12 cellular contexts compared by ENCODE assay signal in the genomic region with DNA sequence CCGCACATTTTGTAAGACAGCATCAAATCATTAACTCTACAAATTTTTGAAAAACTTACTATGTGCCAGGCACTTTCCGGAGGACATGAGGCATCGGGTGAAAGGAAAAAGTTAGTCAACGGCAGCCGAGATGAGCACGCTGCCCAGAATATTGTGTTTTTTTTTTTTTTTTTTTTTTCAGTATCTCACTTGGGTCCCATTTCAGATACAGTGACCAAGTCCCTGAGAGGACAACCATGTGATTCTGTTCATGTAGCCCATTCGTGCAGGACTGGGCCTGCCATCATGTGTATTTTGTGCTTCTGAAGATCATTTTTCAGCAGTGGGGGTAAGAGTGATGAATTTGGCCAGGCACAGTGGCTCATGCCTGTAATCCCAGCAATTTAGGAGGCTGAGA. TPM values are rescaled to one million over a fixed set of nuclear protein-coding genes. Genes with fewer than 3 reads are reported as not detected.
A peak's percentile ranks its signal among the peaks of the same experiment; 100 is the strongest.
DNase-seq lines count a peak whose midpoint lies in the region; ATAC-seq, FAIRE-seq and TF ChIP-seq lines count a peak whose summit lies in the region.
"Had no signal": no experiment of that assay in that cellular context is flagged by ENCODE, and none has a peak within 500 bp of the region (broad histone marks: within the 10 kb centered on the region; RNA-seq: fewer than 3 reads in every experiment).

No MANE protein-coding gene starts in this region.

- H3K36me3 Mint-ChIP-seq in activated naive CD4-positive, alpha-beta T cell treated with anti-CD3 and anti-CD28 coated beads for 36 hours (ENCODE audit: low read depth): peaks cover 32% of the 10 kb centered on the region
- H3K36me3 Mint-ChIP-seq: brain had no signal

- no peak for TF ChIP-seq EP300 in HepG2 (IDR thresholded peaks at IDR 0.05; ENCODE audit: low read depth in 2 of 2, low read length in 2 of 2)
- TF ChIP-seq EP300 in HepG2 (CRISPR knock-in tag; IDR thresholded peaks at IDR 0.05; ENCODE audit: borderline replicate concordance): no peak

- no peaks in the 10 kb centered on the region for H3K27me3 Mint-ChIP-seq in activated naive CD4-positive, alpha-beta T cell treated with anti-CD3 and anti-CD28 coated beads for 36 hours (ENCODE audit: low read depth)
- H3K27me3 Mint-ChIP-seq: brain had no signal

- no peaks in the 10 kb centered on the region for H3K9me3 ChIP-seq in HepG2 (ENCODE audit: low read length)
- H3K9me3 ChIP-seq in right lobe of liver: no peaks in the 10 kb centered on the region
- H3K9me3 ChIP-seq in upper lobe of right lung: no peaks in the 10 kb centered on the region

- H3K4me3 ChIP-seq in HepG2 (replicated peaks in 1 of 3; ENCODE audit: insufficient read depth in 1 of 3, low read depth in 2 of 3, low read length in 3 of 3): no peak overlapping the region
- H3K4me3 ChIP-seq in right lobe of liver: no peak overlapping the region
- peak overlapping the region; percentile 36 for H3K4me3 ChIP-seq in upper lobe of right lung
- H3K4me3 ChIP-seq in dorsolateral prefrontal cortex: no peak overlapping the region

- no peak overlapping the region for H2AFZ ChIP-seq in HepG2 (ENCODE audit: low read length)

- no peaks in the 10 kb centered on the region for H3K79me2 ChIP-seq in HepG2 (ENCODE audit: insufficient read depth, low read length)

- no peak for TF ChIP-seq RAD21 in HepG2 (CRISPR knock-in tag; IDR thresholded peaks at IDR 0.05)

- H3K27ac ChIP-seq in HepG2 (ENCODE audit: extremely low read length, insufficient read depth, low read length) (peak overlapping the region; percentile 79), right lobe of liver (no peak overlapping the region), upper lobe of right lung (no peak overlapping the region), dorsolateral prefrontal cortex (no peak overlapping the region)

- WGBS in HepG2 (ENCODE audit: low lambda C conversion rate): 91% methylated on average over 7 of the region's 7 CpGs
- WGBS in right lobe of liver (ENCODE audit: insufficient coverage, low coverage, low lambda C conversion rate, missing lambda C conversion rate): 74% methylated on average over 3 of the region's 7 CpGs

- FAIRE-seq in HepG2 (lab: Jason Lieb, UNC): no peak

- no peak overlapping the region for H3K9ac ChIP-seq in HepG2 (ENCODE audit: insufficient read depth, low read depth, low read length)

- no peak for TF ChIP-seq POLR2A in HepG2 (IDR thresholded peaks at IDR 0.05; ENCODE audit: insufficient read depth in 1 of 2, low read depth in 2 of 2, low read length in 2 of 2)
- no peak for TF ChIP-seq POLR2A in right lobe of liver (IDR thresholded peaks at IDR 0.05)

- H3K36me3 ChIP-seq in HepG2 (replicated peaks in 1 of 2; ENCODE audit: control insufficient read depth in 1 of 2, insufficient read depth in 2 of 2, low read length in 2 of 2) (no peaks in the 10 kb centered on the region), right lobe of liver (no peaks in the 10 kb centered on the region), upper lobe of right lung (no peaks in the 10 kb centered on the region)

- TF ChIP-seq CTCF in HepG2 (CRISPR knock-in tag; IDR thresholded peaks at IDR 0.05): no peak
- TF ChIP-seq CTCF in right lobe of liver (IDR thresholded peaks at IDR 0.05): no peak
- TF ChIP-seq CTCF in upper lobe of right lung (IDR thresholded peaks at IDR 0.05): no peak
- no peak for TF ChIP-seq CTCF in dorsolateral prefrontal cortex (IDR thresholded peaks at IDR 0.05 in 54 of 56, conservative IDR thresholded peaks at IDR 0.05 in 2 of 56; ENCODE audit: low read depth in 1 of 56, partially characterized antibody in 56 of 56)

- peaks cover 94% of the 10 kb centered on the region for H3K4me1 ChIP-seq in HepG2 (ENCODE audit: insufficient read depth, low read length)
- no peaks in the 10 kb centered on the region for H3K4me1 ChIP-seq in right lobe of liver
- no peaks in the 10 kb centered on the region for H3K4me1 ChIP-seq in upper lobe of right lung

- H4K20me1 ChIP-seq in HepG2 (ENCODE audit: insufficient read depth, low read length): no peaks in the 10 kb centered on the region

- peak overlapping the region; percentile 97 for H3K4me3 Mint-ChIP-seq in activated naive CD4-positive, alpha-beta T cell treated with anti-CD3 and anti-CD28 coated beads for 36 hours
- H3K4me3 Mint-ChIP-seq: brain had no signal

- no peaks in the 10 kb centered on the region for H3K9me3 Mint-ChIP-seq in activated naive CD4-positive, alpha-beta T cell treated with anti-CD3 and anti-CD28 coated beads for 36 hours
- H3K9me3 Mint-ChIP-seq: brain had no signal

- intact Hi-C loops in HepG2 (cut with micrococcal nuclease; ENCODE audit: unreplicated experiment) (no loop called here), right lobe of liver (cut with DNase I) (no loop called here), upper lobe of right lung (cut with DNase I) (no loop called here), dorsolateral prefrontal cortex (cut with DNase I) (no loop called here)
- intact Hi-C loops in activated naive CD4-positive, alpha-beta T cell treated with anti-CD3 and anti-CD28 coated beads for 36 hours (cut with micrococcal nuclease): loop anchor here (1.0 to 5.0 kb wide), 9 partner anchors 14 to 182 kb away; a partner anchor contains a TSS

- H3K27me3 ChIP-seq in HepG2 (ENCODE audit: control insufficient read depth in 1 of 2, insufficient read depth in 2 of 2, low read length in 2 of 2): no peaks in the 10 kb centered on the region
- no peaks in the 10 kb centered on the region for H3K27me3 ChIP-seq in right lobe of liver
- H3K27me3 ChIP-seq in upper lobe of right lung: no peaks in the 10 kb centered on the region
- no peaks in the 10 kb centered on the region for H3K27me3 ChIP-seq in dorsolateral prefrontal cortex

- in situ Hi-C loops in HepG2 (cut with HindIII; ENCODE audit: extremely low pct_ligation_motif_present, low pct_unique_long_range_greater_than_20kb): no loop called here

- H3K4me1 Mint-ChIP-seq in activated naive CD4-positive, alpha-beta T cell treated with anti-CD3 and anti-CD28 coated beads for 36 hours (ENCODE audit: low read depth): peaks cover 45% of the 10 kb centered on the region

- POLR2A ChIA-PET in HepG2 (lab: Yijun Ruan, JAX): no interaction called here

- no peak overlapping the region for H3K4me2 ChIP-seq in HepG2 (ENCODE audit: low read depth, low read length)

- CTCF ChIA-PET in HepG2 (lab: Yijun Ruan, JAX; ENCODE audit: low intra/inter-chr PET ratio, low total read pairs): no interaction called here
- CTCF ChIA-PET in activated naive CD4-positive, alpha-beta T cell treated with anti-CD3 and anti-CD28 coated beads for 36 hours (lab: Charles Lee): interaction anchor here (0.7 to 2.1 kb wide), 6 partner anchors 12 to 191 kb away, joined by 3 to 8 read pairs (median 4); no protein-coding TSS in a partner anchor

- BruUV-seq in HepG2 (replicated peaks; lab: Mats Ljungman, UMichigan): no TSS peak

- DNase-seq in HepG2 (ENCODE audit: low spot score): no peak
- no peak for DNase-seq in right lobe of liver
- DNase-seq in activated naive CD4-positive, alpha-beta T cell treated with anti-CD3 and anti-CD28 coated beads for 36 hours: peak; percentile 79
- peak; percentile 33 to 43 for DNase-seq in stimulated activated CD4-positive, alpha-beta T cell treated with anti-CD3 and anti-CD28 coated beads, Interleukin-12 subunit alpha, Interleukin-12 subunit beta, amount 100 ng/mL, for 24 hours (ENCODE audit: low read depth in 2 of 2)
- no peak for DNase-seq in upper lobe of right lung
- DNase-seq in dorsolateral prefrontal cortex: no peak
- no peak for DNase-seq in NCI-H1105 treated with DMSO at 0.1 percent for 48 hours (lab: John Stamatoyannopoulos, UW)
- DNase-seq: NCI-H2081 had no signal

- no peak for ATAC-seq in HepG2
- no peak for ATAC-seq in right lobe of liver
- ATAC-seq in upper lobe of right lung: no peak
- no peak for ATAC-seq in HG02763 (IDR thresholded peaks at IDR 0.05; ENCODE audit: unreplicated experiment)
- ATAC-seq: esophagus mucosa had no signal

- peak overlapping the region; percentile 98 for H3K27ac Mint-ChIP-seq in activated naive CD4-positive, alpha-beta T cell treated with anti-CD3 and anti-CD28 coated beads for 36 hours
- H3K27ac Mint-ChIP-seq: brain had no signal

RNA-seq across cellular contexts. Expression of a gene that starts 1.3 kb away (rescaled TPM):
- total RNA-seq in HepG2 (2016; rRNA removed; fragmentation: Illumina TruSeq; extraction: Trizol): 1.6 and 1.8 TPM in 2 replicates
- total RNA-seq in HepG2 (2016; cell fraction: cytosol; rRNA removed; fragmentation: Illumina TruSeq; extraction: Trizol; ENCODE audit: low read depth): 0.20 and 0.71 TPM in 2 replicates
- total RNA-seq in HepG2 (2016; cell fraction: insoluble cytoplasmic fraction; rRNA removed; fragmentation: Illumina TruSeq; extraction: Trizol): 1.7 and 2.2 TPM in 2 replicates
- 1.8 TPM in 2 replicates for total RNA-seq in HepG2 (2016; cell fraction: membrane; rRNA removed; fragmentation: Illumina TruSeq; extraction: Trizol)
- 0.94 and 1.2 TPM in 2 replicates for total RNA-seq in HepG2 (2016; cell fraction: nucleus; rRNA removed; fragmentation: Illumina TruSeq; extraction: Trizol)
- 3.6 and 4.5 TPM in 2 replicates for polyA plus RNA-seq in HepG2 (2011; rRNA removed)
- 4.4 and 4.5 TPM in 2 replicates for polyA plus RNA-seq in HepG2 (2011; cell fraction: cytosol; rRNA removed)
- polyA plus RNA-seq in HepG2 (2011; cell fraction: nucleus; rRNA removed): 2.9 and 3.0 TPM in 2 replicates
- polyA plus RNA-seq in HepG2 (2012): 1.2 and 2.0 TPM in 2 replicates
- 0.62 and 0.83 TPM in 2 replicates for polyA plus RNA-seq in HepG2 (2016; cell fraction: cytosol; fragmentation: Illumina TruSeq; extraction: Trizol; ENCODE audit: low read depth)
- 2.6 TPM in 2 replicates for polyA plus RNA-seq in HepG2 (2016; cell fraction: insoluble cytoplasmic fraction; fragmentation: Illumina TruSeq; extraction: Trizol; ENCODE audit: low read depth)
- 1.6 TPM in 2 replicates for polyA plus RNA-seq in HepG2 (2016; cell fraction: membrane; fragmentation: Illumina TruSeq; extraction: Trizol; ENCODE audit: low read depth)
- 2.1 TPM in 2 replicates for polyA plus RNA-seq in HepG2 (2016; cell fraction: nucleus; fragmentation: Illumina TruSeq; extraction: Trizol; ENCODE audit: insufficient read depth, low read depth)
- polyA minus RNA-seq in HepG2 (2011; rRNA and poly(A)+ RNA removed; ENCODE audit: low replicate concordance): 0.09 and 3.5 TPM in 2 replicates
- polyA minus RNA-seq in HepG2 (2011; cell fraction: cytosol; rRNA and poly(A)+ RNA removed): 1.5 and 1.6 TPM in 2 replicates
- 1.2 and 1.3 TPM in 2 replicates for polyA minus RNA-seq in HepG2 (2011; cell fraction: nucleus; rRNA and poly(A)+ RNA removed)
- total RNA-seq in right lobe of liver: under 1 TPM; 0.18 to 0.50 (median 0.32) TPM
- 10 to 100 TPM; 44.1 TPM for total RNA-seq in activated naive CD4-positive, alpha-beta T cell treated with anti-CD3 and anti-CD28 coated beads for 36 hours
- total RNA-seq in upper lobe of right lung: 1.9 TPM
- 1 to 10 TPM in 10 of 120 experiments, under 1 TPM in 100, not detected in 10; 0.12 to 2.4 (median 0.45) TPM for total RNA-seq in dorsolateral prefrontal cortex
- polyA plus RNA-seq: AG04450 had no signal

RNA-seq across cellular contexts. Expression of a gene that starts 39.1 kb away (rescaled TPM):
- total RNA-seq in HepG2 (2016; rRNA removed; fragmentation: Illumina TruSeq; extraction: Trizol): 292 and 305 TPM in 2 replicates
- total RNA-seq in HepG2 (2016; cell fraction: cytosol; rRNA removed; fragmentation: Illumina TruSeq; extraction: Trizol; ENCODE audit: low read depth): 190 and 258 TPM in 2 replicates
- 267 and 306 TPM in 2 replicates for total RNA-seq in HepG2 (2016; cell fraction: insoluble cytoplasmic fraction; rRNA removed; fragmentation: Illumina TruSeq; extraction: Trizol)
- total RNA-seq in HepG2 (2016; cell fraction: membrane; rRNA removed; fragmentation: Illumina TruSeq; extraction: Trizol): 365 and 437 TPM in 2 replicates
- total RNA-seq in HepG2 (2016; cell fraction: nucleus; rRNA removed; fragmentation: Illumina TruSeq; extraction: Trizol): 223 and 239 TPM in 2 replicates
- polyA plus RNA-seq in HepG2 (2011; rRNA removed): 218 and 261 TPM in 2 replicates
- polyA plus RNA-seq in HepG2 (2011; cell fraction: cytosol; rRNA removed): 176 and 232 TPM in 2 replicates
- 176 and 181 TPM in 2 replicates for polyA plus RNA-seq in HepG2 (2011; cell fraction: nucleus; rRNA removed)
- 118 and 180 TPM in 2 replicates for polyA plus RNA-seq in HepG2 (2012)
- 222 and 320 TPM in 2 replicates for polyA plus RNA-seq in HepG2 (2016; cell fraction: cytosol; fragmentation: Illumina TruSeq; extraction: Trizol; ENCODE audit: low read depth)
- 310 and 340 TPM in 2 replicates for polyA plus RNA-seq in HepG2 (2016; cell fraction: insoluble cytoplasmic fraction; fragmentation: Illumina TruSeq; extraction: Trizol; ENCODE audit: low read depth)
- polyA plus RNA-seq in HepG2 (2016; cell fraction: membrane; fragmentation: Illumina TruSeq; extraction: Trizol; ENCODE audit: low read depth): 323 and 387 TPM in 2 replicates
- polyA plus RNA-seq in HepG2 (2016; cell fraction: nucleus; fragmentation: Illumina TruSeq; extraction: Trizol; ENCODE audit: insufficient read depth, low read depth): 436 and 461 TPM in 2 replicates
- polyA minus RNA-seq in HepG2 (2011; rRNA and poly(A)+ RNA removed; ENCODE audit: low replicate concordance): 97.1 and 193 TPM in 2 replicates
- polyA minus RNA-seq in HepG2 (2011; cell fraction: cytosol; rRNA and poly(A)+ RNA removed): 56.5 and 59.2 TPM in 2 replicates
- polyA minus RNA-seq in HepG2 (2011; cell fraction: nucleus; rRNA and poly(A)+ RNA removed): 46.6 and 50.2 TPM in 2 replicates
- 100 to 1,000 TPM in 5 of 6 experiments, 10 to 100 TPM in 1; 78.1 to 232 (median 125) TPM for total RNA-seq in right lobe of liver
- total RNA-seq in activated naive CD4-positive, alpha-beta T cell treated with anti-CD3 and anti-CD28 coated beads for 36 hours: 10 to 100 TPM; 79.8 to 85.9 TPM
- 91.1 TPM for total RNA-seq in upper lobe of right lung
- total RNA-seq in dorsolateral prefrontal cortex: 10 to 100 TPM; 26.9 to 62.3 (median 46.7) TPM

Comparison
In these comparisons a context has a peak if more than half of its experiments do, and no peak if none do; other contexts are left out.
1. DNase-seq: peak in activated naive CD4-positive, alpha-beta T cell treated with anti-CD3 and anti-CD28 coated beads for 36 hours (single experiment) and stimulated activated CD4-positive, alpha-beta T cell treated with anti-CD3 and anti-CD28 coated beads, Interleukin-12 subunit alpha, Interleukin-12 subunit beta, amount 100 ng/mL, for 24 hours (2 of 2); none in HepG2 (single experiment), right lobe of liver (0 of 3), upper lobe of right lung (single experiment), dorsolateral prefrontal cortex (0 of 10) and NCI-H1105 treated with DMSO at 0.1 percent for 48 hours (single experiment).
2. RNA of a gene that starts 1.3 kb away (total RNA-seq): 44.1 TPM in activated naive CD4-positive, alpha-beta T cell treated with anti-CD3 and anti-CD28 coated beads for 36 hours; 1.9 TPM in upper lobe of right lung (single experiment), 0.20 to 2.2 TPM in HepG2, 0.12 to 2.4 TPM in dorsolateral prefrontal cortex and 0.18 to 0.50 TPM in right lobe of liver; every median in the first group is over 10 times any median in the second.